In genomic region chr9:130319944-130320696, GRCh38 we compare ENCODE assay signal across 23 cellular contexts. TPM values are rescaled to one million over a fixed set of nuclear protein-coding genes. Genes with fewer than 3 reads are reported as not detected.
"Had no signal": no experiment of that assay in that cellular context is flagged by ENCODE, and none has a peak within 500 bp of the region (broad histone marks: within the 10 kb centered on the region; RNA-seq: fewer than 3 reads in every experiment).

No MANE protein-coding gene starts in this region.

- H3K36me3 ChIP-seq: stomach, suprapubic skin, tibial nerve had no signal

- H3K4me3 ChIP-seq: mucosa of descending colon, stomach, suprapubic skin, tibial nerve had no signal

- DNase-seq: activated CD4-positive, alpha-beta T cell treated with anti-CD3 and anti-CD28 coated beads for 36 hours; activated CD4-positive, alpha-beta T cell treated with anti-CD3 and anti-CD28 coated beads, Interleukin-2, amount 50 U/mL, for 48 hours; activated CD8-positive, alpha-beta memory T cell treated with anti-CD3 and anti-CD28 coated beads, Interleukin-2, amount 50 U/mL, for 48 hours; activated naive CD4-positive, alpha-beta T cell treated with Interleukin-2 at 50 U/mL for 16 hours; activated naive CD8-positive, alpha-beta T cell treated with anti-CD3 and anti-CD28 coated beads for 36 hours; activated T-cell treated with anti-CD3 and anti-CD28 coated beads, Interleukin-2, amount 50 U/mL, for 4 hours; central memory CD4-positive, alpha-beta T cell; effector memory CD4-positive, alpha-beta T cell; heart left ventricle; naive B cell; stimulated activated CD4-positive, alpha-beta T cell treated with anti-CD3 and anti-CD28 coated beads, Interleukin-2, amount 100 ng/mL, for 24 hours; stomach; T-cell had no signal

- H3K9me3 ChIP-seq: heart left ventricle, mucosa of descending colon, stomach, suprapubic skin, tibial nerve had no signal

- FAIRE-seq: astrocyte, endothelial cell of umbilical vein, islet of Langerhans, small intestine, TTC549 had no signal

- ATAC-seq: activated CD4-positive, alpha-beta T cell treated with anti-CD3 and anti-CD28 coated beads for 36 hours; activated T-cell treated with anti-CD3 and anti-CD28 coated beads, Interleukin-2, amount 50 U/mL, for 4 hours; T-cell had no signal

RNA-seq across cellular contexts. Expression of gene HMCN2, which starts 54.6 kb away (rescaled TPM):
- total RNA-seq: activated CD8-positive, alpha-beta memory T cell treated with anti-CD3 and anti-CD28 coated beads for 36 hours; activated naive CD8-positive, alpha-beta T cell treated with anti-CD3 and anti-CD28 coated beads for 36 hours; neural crest cell had no signal
